In genomic region chr2:26165403-26165802, GRCh38 we compare ENCODE assay signal across 23 cellular contexts. TPM values are rescaled to one million over a fixed set of nuclear protein-coding genes. Genes with fewer than 3 reads are reported as not detected.
DNase-seq lines count a peak whose midpoint lies in the region; ATAC-seq, FAIRE-seq and TF ChIP-seq lines count a peak whose summit lies in the region.
"Had no signal": no experiment of that assay in that cellular context is flagged by ENCODE, and none has a peak within 500 bp of the region (broad histone marks: within the 10 kb centered on the region; RNA-seq: fewer than 3 reads in every experiment).

No MANE protein-coding gene starts in this region.

- no peaks in the 10 kb centered on the region for H3K36me3 ChIP-seq in lower lobe of right lung
- H3K36me3 ChIP-seq: BE2C, BLaER1 had no signal

- H3K4me3 ChIP-seq in coronary artery (no peak overlapping the region), lower lobe of right lung (no peak overlapping the region)
- H3K4me3 ChIP-seq: BLaER1 had no signal

- ATAC-seq in lower lobe of right lung: no peak
- ATAC-seq in GM21529 (IDR thresholded peaks at IDR 0.05; ENCODE audit: unreplicated experiment): no peak
- ATAC-seq: CD8-positive, alpha-beta T cell had no signal

- FAIRE-seq in frontal cortex (lab: Jason Lieb, UNC): peak; percentile 49
- FAIRE-seq: A204.1, D721Med, G401.6, GM12891, GM19239 had no signal

- H3K27ac ChIP-seq in coronary artery (no peak overlapping the region), lower lobe of right lung (no peak overlapping the region)
- H3K27ac ChIP-seq: BLaER1 had no signal

- H3K9me3 ChIP-seq in lower lobe of right lung: no peaks in the 10 kb centered on the region
- H3K9me3 ChIP-seq: BE2C, BLaER1, Caco-2 had no signal

- TF ChIP-seq CTCF in coronary artery (IDR thresholded peaks at IDR 0.05): no peak
- no peak for TF ChIP-seq CTCF in lower lobe of right lung (IDR thresholded peaks at IDR 0.05)

- H3K27me3 ChIP-seq in lower lobe of right lung (ENCODE audit: low read depth): no peaks in the 10 kb centered on the region
- H3K27me3 ChIP-seq: BE2C had no signal

- no peaks in the 10 kb centered on the region for H3K4me1 ChIP-seq in lower lobe of right lung
- H3K4me1 ChIP-seq: BE2C, BLaER1, Caco-2 had no signal

- intact Hi-C loops in lower lobe of right lung (cut with DNase I): no loop called here
- intact Hi-C loops in posterior vena cava (cut with DNase I): no loop called here

- peak; percentile 12 for DNase-seq in coronary artery (ENCODE audit: low spot score)
- DNase-seq in frontal cortex (ENCODE audit: low spot score in 2 of 2): no peak
- DNase-seq in lower lobe of right lung: peak; percentile 3
- DNase-seq in posterior vena cava (ENCODE audit: low spot score): peak; percentile 24
- DNase-seq in NAMALWA (ENCODE audit: low spot score): no peak
- no peak for DNase-seq in anterior cingulate cortex (lab: John Stamatoyannopoulos, UW)
- DNase-seq: 8988T; ACHN; BE2C; C1 segment of cervical spinal cord; Calu3; CD4-positive, CD25-positive, alpha-beta regulatory T cell; CD8-positive, alpha-beta T cell; DMS79 treated with DMSO at 0.1 percent for 48 hours; GF-D8 had no signal

RNA-seq across cellular contexts. Expression of gene GAREM2, which starts 7.5 kb away (rescaled TPM):
- 6.1 TPM for total RNA-seq in frontal cortex
- 2.0 TPM for total RNA-seq in lower lobe of right lung
- 1 to 10 TPM; 6.3 to 6.9 TPM for total RNA-seq in posterior vena cava

Comparison
In these comparisons a context has a peak if more than half of its experiments do, and no peak if none do; other contexts are left out.
1. DNase-seq: peak in coronary artery (single experiment), lower lobe of right lung (single experiment) and posterior vena cava (single experiment); none in frontal cortex (0 of 2), NAMALWA (single experiment) and anterior cingulate cortex (0 of 58).